In genomic region chr5:68432682-68433081, GRCh38 we compare ENCODE assay signal across 18 cellular contexts.
DNase-seq lines count a peak whose midpoint lies in the region; ATAC-seq and TF ChIP-seq lines count a peak whose summit lies in the region.
"Had no signal": no experiment of that assay in that cellular context is flagged by ENCODE, and none has a peak within 500 bp of the region (broad histone marks: within the 10 kb centered on the region; RNA-seq: fewer than 3 reads in every experiment).

No MANE protein-coding gene starts in this region.

- H3K9me3 Mint-ChIP-seq in CD4-positive, alpha-beta memory T cell, result peaks cover 0 to 2% (median 0%) of the 10 kb centered on the region in 8 donors
- peaks cover 4% of the 10 kb centered on the region; the same call in 1 of the 2 replicates for H3K9me3 Mint-ChIP-seq in HFFc6
- H3K9me3 Mint-ChIP-seq in activated T-helper 17 cell treated with anti-CD3 and anti-CD28 coated beads, Interleukin-2, amount 50 U/mL, for 72 hours, result peaks cover 8% of the 10 kb centered on the region

- no peak overlapping the region for H3K4me3 ChIP-seq in CD4-positive, alpha-beta memory T cell (ENCODE audit: low read length in 2 of 2)
- H3K4me3 ChIP-seq: ascending aorta, coronary artery, heart right ventricle, SK-N-MC had no signal

- CTCF ChIA-PET in CD4-positive, alpha-beta memory T cell (lab: Charles Lee; ENCODE audit: partially characterized antibody), result interaction anchor here (1.1 to 2.4 kb wide), 3 partner anchors 12 to 152 kb away, joined by 4 to 9 read pairs (median 5); no protein-coding TSS in a partner anchor
- CTCF ChIA-PET in HEK293T (lab: Yijun Ruan, JAX), result no interaction called here

- peak; percentile 9 to 82 (median 24) for DNase-seq in CD4-positive, alpha-beta memory T cell
- DNase-seq in HFFc6 (no peak), kidney tubule cell (ENCODE audit: low spot score) (peak; percentile 45), HEK293T (ENCODE audit: extremely low spot score) (no peak), T-helper 2 cell (no peak), NCI-H1417 treated with DMSO at 0.1 percent for 48 hours (lab: John Stamatoyannopoulos, UW) (no peak)
- DNase-seq: activated CD8-positive, alpha-beta memory T cell treated with anti-CD3 and anti-CD28 coated beads, Interleukin-2, amount 50 U/mL, for 4 hours; heart right ventricle; KG1; kidney; NCI-H1436; NCI-H345; occipital lobe had no signal

- H3K4me3 Mint-ChIP-seq in CD4-positive, alpha-beta memory T cell, result peak overlapping the region in 5 of 8 donors; percentile 19 to 67 (median 49)
- no peak overlapping the region for H3K4me3 Mint-ChIP-seq in HFFc6
- peak overlapping the region; percentile 73 for H3K4me3 Mint-ChIP-seq in activated T-helper 17 cell treated with anti-CD3 and anti-CD28 coated beads, Interleukin-2, amount 50 U/mL, for 72 hours

- POLR2A ChIA-PET in CD4-positive, alpha-beta memory T cell (lab: Charles Lee; ENCODE audit: partially characterized antibody), result interaction anchor here (0.5 to 2.6 kb wide), 5 partner anchors 8 to 163 kb away, joined by 4 to 13 read pairs (median 5); no protein-coding TSS in a partner anchor
- POLR2A ChIA-PET in HEK293T (lab: Yijun Ruan, JAX), result no interaction called here

- H3K4me1 Mint-ChIP-seq in CD4-positive, alpha-beta memory T cell, result peaks cover 29 to 39% (median 36%) of the 10 kb centered on the region in 4 donors
- H3K4me1 Mint-ChIP-seq in HFFc6 (ENCODE audit: low read depth), result peaks cover 53% of the 10 kb centered on the region
- peaks cover 32% of the 10 kb centered on the region for H3K4me1 Mint-ChIP-seq in activated T-helper 17 cell treated with anti-CD3 and anti-CD28 coated beads, Interleukin-2, amount 50 U/mL, for 72 hours

- ATAC-seq in activated T-helper 17 cell treated with anti-CD3 and anti-CD28 coated beads, Interleukin-2, amount 50 U/mL, for 72 hours (replicated peaks), result peak; percentile 8
- no peak for ATAC-seq in GM19395 (IDR thresholded peaks at IDR 0.05; ENCODE audit: unreplicated experiment)

- H3K27ac Mint-ChIP-seq in CD4-positive, alpha-beta memory T cell, result peak overlapping the region; percentile 6 to 90 (median 68)
- peak overlapping the region; percentile 96; the same call in 1 of the 2 replicates for H3K27ac Mint-ChIP-seq in HFFc6
- peak overlapping the region; percentile 90 for H3K27ac Mint-ChIP-seq in activated T-helper 17 cell treated with anti-CD3 and anti-CD28 coated beads, Interleukin-2, amount 50 U/mL, for 72 hours

- intact Hi-C loops in CD4-positive, alpha-beta memory T cell (cut with micrococcal nuclease), result loop anchor here (5.0 kb wide), 1 partner anchor 45 kb away; no protein-coding TSS in a partner anchor

- no peaks in the 10 kb centered on the region for H3K9me3 ChIP-seq in CD4-positive, alpha-beta memory T cell (ENCODE audit: control insufficient read depth in 1 of 2, low read length in 2 of 2)
- H3K9me3 ChIP-seq: ascending aorta, heart right ventricle had no signal

- no peak overlapping the region for H3K27ac ChIP-seq in CD4-positive, alpha-beta memory T cell (ENCODE audit: low read depth, low read length)
- H3K27ac ChIP-seq: SK-N-MC had no signal

- H3K36me3 Mint-ChIP-seq in CD4-positive, alpha-beta memory T cell, result no peaks in the 10 kb centered on the region
- peaks cover 11% of the 10 kb centered on the region for H3K36me3 Mint-ChIP-seq in HFFc6 (ENCODE audit: low read depth)
- H3K36me3 Mint-ChIP-seq in activated T-helper 17 cell treated with anti-CD3 and anti-CD28 coated beads, Interleukin-2, amount 50 U/mL, for 72 hours (ENCODE audit: low read depth), result no peaks in the 10 kb centered on the region

- no peaks in the 10 kb centered on the region for H3K27me3 ChIP-seq in CD4-positive, alpha-beta memory T cell (ENCODE audit: insufficient read depth, low read length)
- H3K27me3 ChIP-seq: ascending aorta, heart right ventricle had no signal

- H3K36me3 ChIP-seq in CD4-positive, alpha-beta memory T cell (ENCODE audit: insufficient read depth, low read length), result no peaks in the 10 kb centered on the region
- H3K36me3 ChIP-seq: ascending aorta, heart right ventricle had no signal

- H3K27me3 Mint-ChIP-seq in CD4-positive, alpha-beta memory T cell, result no peaks in the 10 kb centered on the region
- H3K27me3 Mint-ChIP-seq in HFFc6 (ENCODE audit: insufficient read depth), result no peaks in the 10 kb centered on the region; the same call in 1 of the 2 replicates
- H3K27me3 Mint-ChIP-seq in activated T-helper 17 cell treated with anti-CD3 and anti-CD28 coated beads, Interleukin-2, amount 50 U/mL, for 72 hours, result no peaks in the 10 kb centered on the region

- TF ChIP-seq CTCF in HFFc6 (IDR thresholded peaks at IDR 0.05), result no peak

- peaks cover 40% of the 10 kb centered on the region for H3K4me1 ChIP-seq in CD4-positive, alpha-beta memory T cell (ENCODE audit: insufficient read depth, low read length)

TF ChIP-seq in HEK293T, 16 proteins besides CTCF, POLR2A, EP300 and RAD21:
- TF ChIP-seq FOXM1 (IDR thresholded peaks at IDR 0.05; ENCODE audit: borderline replicate concordance), result no peak
- no peak for TF ChIP-seq ZNF384 (IDR thresholded peaks at IDR 0.05)

Comparison
In these comparisons a context has a peak if more than half of its experiments do, and no peak if none do; other contexts are left out.
1. DNase-seq: peak in CD4-positive, alpha-beta memory T cell (5 of 5) and kidney tubule cell (single experiment); none in HFFc6 (single experiment), HEK293T (single experiment), T-helper 2 cell (0 of 5) and NCI-H1417 treated with DMSO at 0.1 percent for 48 hours (single experiment).
2. Peak in every context shown above with its lines, with median percentiles within 50 percentile points of each other: H3K27ac Mint-ChIP-seq.